8 cellular contexts compared by ENCODE assay signal in the genomic region with DNA sequence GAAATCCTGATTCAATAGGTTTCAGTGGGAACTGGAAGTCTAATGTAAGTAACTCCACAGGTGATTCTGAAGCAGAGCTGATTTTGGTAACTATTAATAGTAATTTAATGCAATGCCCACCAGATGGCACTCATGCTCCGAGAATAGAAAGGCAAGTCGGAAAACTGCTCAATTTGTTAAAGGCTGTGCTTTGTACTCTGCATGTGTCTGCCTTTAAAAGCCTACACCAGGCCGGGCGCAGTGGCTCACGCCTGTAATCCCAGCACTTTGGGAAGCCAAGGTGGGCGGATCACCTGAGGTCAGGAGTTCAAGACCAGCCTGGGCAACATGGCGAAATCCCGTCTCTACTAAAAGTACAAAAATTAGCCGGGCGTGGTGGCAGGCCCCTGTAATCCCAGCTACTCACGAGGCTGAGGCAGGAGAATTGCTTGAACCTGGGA.
DNase-seq lines count a peak whose midpoint lies in the region; ATAC-seq lines count a peak whose summit lies in the region.
"Not testable (repeated sequence)": the region's sequence is repeated elsewhere in the genome, so short reads cannot be mapped to it uniquely, and the experiment has no call there.

No MANE protein-coding gene starts in this region.

- peak; percentile 55 for ATAC-seq in HG03175 (IDR thresholded peaks at IDR 0.05; ENCODE audit: unreplicated experiment)
- peak; percentile 74 for ATAC-seq in Right ventricle myocardium inferior

- intact Hi-C loops in Right ventricle myocardium inferior (cut with DNase I) = loop anchor here (5.0 kb wide), 1 partner anchor 228 kb away; no protein-coding TSS in a partner anchor

- peak; percentile 20 for DNase-seq in DMS79 treated with DMSO at 0.1 percent for 48 hours (lab: John Stamatoyannopoulos, UW)
- peak; percentile 24 for DNase-seq in NCI-H345 treated with DMSO at 0.1 percent for 48 hours (lab: John Stamatoyannopoulos, UW; ENCODE audit: unreplicated experiment)
- DNase-seq in UCSD-AML1 (lab: John Stamatoyannopoulos, UW; ENCODE audit: unreplicated experiment) = peak; percentile 44
- peak in 42 of 58 donors; percentile 9 to 87 (median 34) for DNase-seq in anterior cingulate cortex (lab: John Stamatoyannopoulos, UW)
- DNase-seq in Right ventricle myocardium inferior (ENCODE audit: missing footprints) = not testable (repeated sequence)
- DNase-seq in occipital lobe (lab: John Stamatoyannopoulos, UW) = peak; percentile 29
- peak; percentile 17 for DNase-seq in stimulated activated naive CD4-positive, alpha-beta T cell treated with Interleukin-2 at 50 U/mL for 16 hours (lab: John Stamatoyannopoulos, UW)
